ENCODE assay signal across 12 cellular contexts in the genomic region with DNA sequence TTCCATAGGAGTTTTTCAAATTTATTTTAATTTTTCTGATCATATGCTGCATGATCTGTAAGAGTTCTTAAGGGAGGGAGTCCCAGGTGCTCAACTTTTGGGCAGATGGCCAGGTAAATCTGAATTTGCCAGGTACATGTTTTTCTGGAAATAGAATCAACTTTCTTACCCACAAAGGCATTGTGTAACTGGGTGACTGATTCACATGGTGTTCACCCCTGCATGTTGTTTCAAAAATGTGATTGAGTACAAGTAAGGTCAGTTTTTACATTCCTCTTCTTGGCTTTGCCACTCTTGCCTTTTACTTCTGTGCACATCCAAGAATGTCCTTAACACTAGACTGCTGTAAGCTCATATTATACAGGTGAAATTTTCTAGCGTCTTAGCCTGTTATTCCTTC. TPM values are rescaled to one million over a fixed set of nuclear protein-coding genes. Genes with fewer than 3 reads are reported as not detected.
DNase-seq lines count a peak whose midpoint lies in the region; TF ChIP-seq lines count a peak whose summit lies in the region.
"Had no signal": no experiment of that assay in that cellular context is flagged by ENCODE, and none has a peak within 500 bp of the region (broad histone marks: within the 10 kb centered on the region; RNA-seq: fewer than 3 reads in every experiment).

No MANE protein-coding gene starts in this region.

- peak overlapping the region; percentile 49 for H3K27ac ChIP-seq in ACC112 (ENCODE audit: low read depth, low read length)
- H3K27ac ChIP-seq in sigmoid colon = no peak overlapping the region

- WGBS in sigmoid colon, 2 donors = 77 to 87% methylated on average over 1 of the region's 1 CpG

- H3K9me3 ChIP-seq in sigmoid colon = no peaks in the 10 kb centered on the region

- no peak for TF ChIP-seq CTCF in sigmoid colon (IDR thresholded peaks at IDR 0.05)

- DNase-seq in HCEC 1CT (peak; percentile 61), astrocyte of the hippocampus (ENCODE audit: low read depth, low spot score) (peak; percentile 30), iris pigment epithelial cell (ENCODE audit: low read depth) (peak; percentile 77), NCI-H2227 treated with DMSO at 0.1 percent for 48 hours (lab: John Stamatoyannopoulos, UW) (no peak), sigmoid colon (no peak), AML-193 (lab: John Stamatoyannopoulos, UW) (no peak)
- no peak for DNase-seq in activated CD4-positive, alpha-beta T cell treated with anti-CD3 and anti-CD28 coated beads for 48 hours
- DNase-seq: activated CD4-positive, alpha-beta T cell treated with anti-CD3 and anti-CD28 coated beads for 4 hours; NCI-H2171; posterior cingulate gyrus; stimulated activated CD4-positive, alpha-beta T cell treated with anti-CD3 and anti-CD28 coated beads, Interleukin-2, amount 100 ng/mL, for 24 hours had no signal

- no peak for TF ChIP-seq POLR2A in sigmoid colon (IDR thresholded peaks at IDR 0.05)

- no peaks in the 10 kb centered on the region for H3K27me3 ChIP-seq in ACC112 (ENCODE audit: insufficient read depth, low read length)
- no peaks in the 10 kb centered on the region for H3K27me3 ChIP-seq in sigmoid colon

- peaks cover 17% of the 10 kb centered on the region for H3K79me2 ChIP-seq in ACC112 (ENCODE audit: control insufficient read depth, insufficient read depth, low read length, unreplicated experiment)

- H3K36me3 ChIP-seq in ACC112 (ENCODE audit: insufficient read depth, low read length) (peaks cover 9% of the 10 kb centered on the region; the same call in 1 of the 2 replicates), sigmoid colon (peaks cover 0 to 4% (median 3%) of the 10 kb centered on the region in 4 donors)

- H2AFZ ChIP-seq in ACC112 (ENCODE audit: low read length, unreplicated experiment) = no peak overlapping the region

- peaks cover 21% of the 10 kb centered on the region for H3K4me1 ChIP-seq in ACC112 (ENCODE audit: control insufficient read depth, insufficient read depth, low read length, unreplicated experiment)
- peaks cover 0 to 6% (median 0%) of the 10 kb centered on the region in 4 donors for H3K4me1 ChIP-seq in sigmoid colon

- intact Hi-C loops in sigmoid colon (cut with DNase I) = loop anchor here (10.0 kb wide), 1 partner anchor 251 kb away; no protein-coding TSS in a partner anchor

- H3K4me3 ChIP-seq in ACC112 (ENCODE audit: low read depth, low read length) = no peak overlapping the region
- H3K4me3 ChIP-seq in sigmoid colon = no peak overlapping the region

- no peak for TF ChIP-seq EP300 in sigmoid colon (IDR thresholded peaks at IDR 0.05)

RNA-seq across cellular contexts. Expression of a gene that starts 30.4 kb away (rescaled TPM):
- total RNA-seq in sigmoid colon = 10 to 100 TPM; 26.0 to 35.6 (median 32.3) TPM
- polyA plus RNA-seq in sigmoid colon = 10 to 100 TPM; 15.6 to 32.4 (median 15.7) TPM

Comparison
In these comparisons a context has a peak if more than half of its experiments do, and no peak if none do; other contexts are left out.
1. DNase-seq: peak in HCEC 1CT (single experiment), astrocyte of the hippocampus (single experiment) and iris pigment epithelial cell (single experiment); none in activated CD4-positive, alpha-beta T cell treated with anti-CD3 and anti-CD28 coated beads for 48 hours (single experiment), NCI-H2227 treated with DMSO at 0.1 percent for 48 hours (single experiment), sigmoid colon (single experiment) and AML-193 (0 of 2).